Comparison of ENCODE assay signal across 11 cellular contexts in the genomic region with DNA sequence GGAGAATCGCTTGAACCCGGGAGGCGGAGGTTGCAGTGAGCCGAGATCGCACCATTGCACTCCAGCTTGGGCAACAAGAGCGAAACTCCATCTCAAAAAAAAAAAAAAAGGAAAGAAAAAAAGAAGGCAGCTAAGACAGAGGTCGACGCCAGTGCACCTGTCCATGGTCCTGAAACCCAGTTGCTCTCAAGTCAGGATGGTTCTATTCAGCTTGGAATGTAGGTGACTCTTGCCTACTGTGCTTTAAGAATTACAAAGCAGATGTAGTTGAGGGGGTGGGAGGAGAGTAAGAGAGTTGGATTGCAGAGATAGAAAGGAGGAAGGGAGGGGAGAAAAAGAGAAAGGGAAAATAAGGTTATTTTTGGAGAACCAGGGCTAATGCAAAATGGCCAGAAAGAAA. TPM values are rescaled to one million over a fixed set of nuclear protein-coding genes. Genes with fewer than 3 reads are reported as not detected.
A peak's percentile ranks its signal among the peaks of the same experiment; 100 is the strongest.
DNase-seq lines count a peak whose midpoint lies in the region; ATAC-seq, FAIRE-seq and TF ChIP-seq lines count a peak whose summit lies in the region.
"Had no signal": no experiment of that assay in that cellular context is flagged by ENCODE, and none has a peak within 500 bp of the region (broad histone marks: within the 10 kb centered on the region; RNA-seq: fewer than 3 reads in every experiment).

No MANE protein-coding gene starts in this region.

- H3K27ac ChIP-seq in GM12878 (ENCODE audit: control insufficient read depth, insufficient read depth) (no peak overlapping the region), neural progenitor cell (no peak overlapping the region)
- H3K27ac ChIP-seq: esophagus muscularis mucosa had no signal

- H3K9ac ChIP-seq in GM12878 (ENCODE audit: control insufficient read depth, insufficient read depth, low read length) (no peak overlapping the region), neural progenitor cell (no peak overlapping the region)

- peaks cover 1% of the 10 kb centered on the region for H3K27me3 Mint-ChIP-seq in neural progenitor cell (ENCODE audit: insufficient read depth, low read depth)

- H3K36me3 Mint-ChIP-seq in neural progenitor cell = peaks cover 36% of the 10 kb centered on the region

- no peak for TF ChIP-seq CTCF in GM12878 (IDR thresholded peaks at IDR 0.05 in 2 of 3, conservative IDR thresholded peaks at IDR 0.05 in 1 of 3; ENCODE audit: control insufficient read depth in 2 of 3, extremely low read depth in 1 of 3, insufficient read depth in 1 of 3, low read depth in 3 of 3, low read length in 3 of 3)
- no peak for TF ChIP-seq CTCF in neural progenitor cell (IDR thresholded peaks at IDR 0.05)
- no peak for TF ChIP-seq CTCF in GM10266 (IDR thresholded peaks at IDR 0.05; ENCODE audit: control insufficient read depth, insufficient read depth, low read depth, missing control alignments)

- TF ChIP-seq EP300 in GM12878 (IDR thresholded peaks at IDR 0.05; ENCODE audit: borderline replicate concordance in 1 of 2, control insufficient read depth in 1 of 2, low read depth in 2 of 2, low read length in 2 of 2) = no peak

- RAD21 ChIA-PET in GM12878 (lab: Charles Lee; ENCODE audit: unreplicated experiment) = no interaction called here

- H4K20me1 ChIP-seq in GM12878 (ENCODE audit: control insufficient read depth, insufficient read depth) = no peaks in the 10 kb centered on the region
- peaks cover 28% of the 10 kb centered on the region for H4K20me1 ChIP-seq in neural progenitor cell (ENCODE audit: low read depth)

- TF ChIP-seq POLR2A in GM12878 (IDR thresholded peaks at IDR 0.05; ENCODE audit: low read depth, low read length) = no peak

- no peak overlapping the region for H3K4me2 ChIP-seq in GM12878 (ENCODE audit: control insufficient read depth, insufficient read depth)
- no peak overlapping the region for H3K4me2 ChIP-seq in neural progenitor cell

- TF ChIP-seq RAD21 in GM12878 (IDR thresholded peaks at IDR 0.05; ENCODE audit: insufficient read depth, low read depth, low read length) = no peak

- no peaks in the 10 kb centered on the region; the same call in 2 of the 3 replicates for H3K9me3 ChIP-seq in GM12878 (replicated peaks; ENCODE audit: control insufficient read depth, insufficient read depth, low read length)
- H3K9me3 ChIP-seq in neural progenitor cell (ENCODE audit: low read depth) = no peaks in the 10 kb centered on the region
- H3K9me3 ChIP-seq: esophagus muscularis mucosa had no signal

- no peak overlapping the region for H3K27ac Mint-ChIP-seq in neural progenitor cell
- H3K27ac Mint-ChIP-seq: T-helper 1 cell treated with Interleukin-12 subunit alpha and Interleukin-12 subunit beta and Interleukin-4 antibody, amounts not matched to agents 30 μg/mL and 1 μg/mL, for 36 hours had no signal

- no peaks in the 10 kb centered on the region for H3K4me1 Mint-ChIP-seq in neural progenitor cell

- in situ Hi-C loops in GM12878 (cut with MboI) = no loop called here

- H3K4me3 ChIP-seq in GM12878 (no peak overlapping the region), neural progenitor cell (no peak overlapping the region)
- H3K4me3 ChIP-seq: esophagus muscularis mucosa had no signal

- ATAC-seq in GM12878 = no peak
- no peak for ATAC-seq in GM19455 (IDR thresholded peaks at IDR 0.05; ENCODE audit: unreplicated experiment)

- no peaks in the 10 kb centered on the region for H3F3A ChIP-seq in neural progenitor cell (ENCODE audit: low read depth)

- H3K36me3 ChIP-seq in GM12878 (ENCODE audit: control insufficient read depth in 2 of 2, insufficient read depth in 2 of 2, low read length in 1 of 2) = no peaks in the 10 kb centered on the region
- H3K36me3 ChIP-seq in neural progenitor cell = no peaks in the 10 kb centered on the region
- H3K36me3 ChIP-seq: esophagus muscularis mucosa had no signal

- WGBS in GM12878 (ENCODE audit: insufficient coverage, insufficient replicate concordance, low lambda C conversion rate, missing lambda C conversion rate) = 19% methylated on average over 2 of the region's 8 CpGs

- peak; percentile 60 for DNase-seq in SIG-M5 treated with dmso at 0.1 percent for 504 hours (lab: John Stamatoyannopoulos, UW; ENCODE audit: unreplicated experiment)
- DNase-seq in SIG-M5 (lab: John Stamatoyannopoulos, UW) = no peak
- DNase-seq in NCI-H226 = peak; percentile 47
- DNase-seq in GM12878 (ENCODE audit: low read depth, low spot score) = no peak
- DNase-seq in neural progenitor cell (ENCODE audit: low spot score) = peak; percentile 91
- no peak for DNase-seq in NCI-H2227 (lab: John Stamatoyannopoulos, UW; ENCODE audit: unreplicated experiment)
- DNase-seq in GM10266 (ENCODE audit: extremely low spot score) = no peak
- DNase-seq: GOT3 had no signal

- SMC1A ChIA-PET in GM12878 (lab: Charles Lee; ENCODE audit: uncharacterized antibody, unreplicated experiment) = no interaction called here

- H2AFZ ChIP-seq in GM12878 (ENCODE audit: control insufficient read depth, low read depth, low read length) (no peak overlapping the region), neural progenitor cell (replicated peaks) (no peak overlapping the region)

- no peak for FAIRE-seq in GM12878 (lab: Jason Lieb, UNC)

- H3K4me1 ChIP-seq in GM12878 (ENCODE audit: control insufficient read depth, insufficient read depth, low read length) (no peaks in the 10 kb centered on the region), neural progenitor cell (no peaks in the 10 kb centered on the region)
- H3K4me1 ChIP-seq: esophagus muscularis mucosa had no signal

- no TSS peak for BruUV-seq in GM12878 (replicated peaks; lab: Mats Ljungman, UMichigan)

- POLR2A ChIA-PET in GM12878 (lab: Charles Lee) = no interaction called here

- intact Hi-C loops in GM12878 (cut with micrococcal nuclease; ENCODE audit: unreplicated experiment) = no loop called here

- H3K27me3 ChIP-seq in GM12878 (replicated peaks in 1 of 2; ENCODE audit: control insufficient read depth in 2 of 2, insufficient read depth in 2 of 2, low read length in 1 of 2) (no peaks in the 10 kb centered on the region), neural progenitor cell (no peaks in the 10 kb centered on the region)

- no peaks in the 10 kb centered on the region for H3K79me2 ChIP-seq in GM12878 (ENCODE audit: control insufficient read depth, insufficient read depth, low read length)
- no peaks in the 10 kb centered on the region for H3K79me2 ChIP-seq in neural progenitor cell (ENCODE audit: low read depth)

- H3K9me3 Mint-ChIP-seq in neural progenitor cell = no peaks in the 10 kb centered on the region

- CTCF ChIA-PET in GM12878 (lab: Yijun Ruan, JAX) = no interaction called here

- H3K4me3 Mint-ChIP-seq in neural progenitor cell = no peak overlapping the region
- H3K4me3 Mint-ChIP-seq: T-helper 1 cell treated with Interleukin-12 subunit alpha and Interleukin-12 subunit beta and Interleukin-4 antibody, amounts not matched to agents 30 μg/mL and 1 μg/mL, for 36 hours had no signal

RNA-seq across cellular contexts. Expression of gene CACNG7, which starts 18.7 kb away (rescaled TPM):
- not detected in 2 replicates for total RNA-seq in GM12878 (2013; cell fraction: nucleolus; rRNA removed)
- not detected in 2 replicates for total RNA-seq in GM12878 (2014; rRNA removed)
- not detected in 2 replicates for total RNA-seq in GM12878 (2014; rRNA removed; fragmentation: Illumina TruSeq; extraction: Trizol)
- not detected in 2 replicates for total RNA-seq in GM12878 (2021)
- not detected for polyA plus RNA-seq in GM12878 (2011; ENCODE audit: low read depth)
- not detected in 2 replicates for polyA plus RNA-seq in GM12878 (2011; rRNA removed)
- not detected in 2 replicates for polyA plus RNA-seq in GM12878 (2011; cell fraction: cytosol; rRNA removed)
- not detected in 2 replicates for polyA plus RNA-seq in GM12878 (2011; cell fraction: nucleus; rRNA removed)
- polyA plus RNA-seq in GM12878 (2012) = not detected in 2 replicates
- polyA plus RNA-seq in GM12878 (2014; fragmentation: Illumina TruSeq; extraction: Trizol) = not detected in 2 replicates
- polyA plus RNA-seq in GM12878 (2014; fragmentation: Nextera tagmentation; extraction: Ambion mirVana) = not detected
- not detected in 2 replicates for polyA plus RNA-seq in GM12878 (2014; rRNA removed)
- not detected for polyA plus RNA-seq in GM12878 (2016; fragmentation: Nextera tagmentation; extraction: Ambion mirVana)
- polyA minus RNA-seq in GM12878 (2011; rRNA and poly(A)+ RNA removed) = not detected in 2 replicates
- not detected in 2 replicates for polyA minus RNA-seq in GM12878 (2011; cell fraction: cytosol; rRNA and poly(A)+ RNA removed)
- polyA minus RNA-seq in GM12878 (2011; cell fraction: nucleus; rRNA and poly(A)+ RNA removed) = not detected in 2 replicates
- total RNA-seq in neural progenitor cell (ENCODE audit: low replicate concordance) = 6.7 and 27.3 TPM in 2 replicates

RNA-seq across cellular contexts. Expression of gene CACNG8, which starts 35.0 kb away (rescaled TPM):
- total RNA-seq in GM12878 (2013; cell fraction: nucleolus; rRNA removed) = not detected in 2 replicates
- total RNA-seq in GM12878 (2014; rRNA removed) = not detected in 2 replicates
- not detected in 2 replicates for total RNA-seq in GM12878 (2014; rRNA removed; fragmentation: Illumina TruSeq; extraction: Trizol)
- not detected in 2 replicates for total RNA-seq in GM12878 (2021)
- polyA plus RNA-seq in GM12878 (2011; ENCODE audit: low read depth) = not detected
- not detected in 2 replicates for polyA plus RNA-seq in GM12878 (2011; rRNA removed)
- not detected in 2 replicates for polyA plus RNA-seq in GM12878 (2011; cell fraction: cytosol; rRNA removed)
- polyA plus RNA-seq in GM12878 (2011; cell fraction: nucleus; rRNA removed) = 0.03 TPM in 1 of 2 replicates, not detected in the other
- not detected in 2 replicates for polyA plus RNA-seq in GM12878 (2012)
- not detected in 2 replicates for polyA plus RNA-seq in GM12878 (2014; fragmentation: Illumina TruSeq; extraction: Trizol)
- polyA plus RNA-seq in GM12878 (2014; fragmentation: Nextera tagmentation; extraction: Ambion mirVana) = not detected
- not detected in 2 replicates for polyA plus RNA-seq in GM12878 (2014; rRNA removed)
- polyA plus RNA-seq in GM12878 (2016; fragmentation: Nextera tagmentation; extraction: Ambion mirVana) = not detected
- not detected in 2 replicates for polyA minus RNA-seq in GM12878 (2011; rRNA and poly(A)+ RNA removed)
- not detected in 2 replicates for polyA minus RNA-seq in GM12878 (2011; cell fraction: cytosol; rRNA and poly(A)+ RNA removed)
- not detected in 2 replicates for polyA minus RNA-seq in GM12878 (2011; cell fraction: nucleus; rRNA and poly(A)+ RNA removed)
- 0.02 and 0.37 TPM in 2 replicates for total RNA-seq in neural progenitor cell (ENCODE audit: low replicate concordance)

RNA-seq across cellular contexts. Expression of gene PRKCG, which starts 45.7 kb away (rescaled TPM):
- not detected in 2 replicates for total RNA-seq in GM12878 (2013; cell fraction: nucleolus; rRNA removed)
- total RNA-seq in GM12878 (2014; rRNA removed) (not detected in 2 replicates), GM12878 (2014; rRNA removed; fragmentation: Illumina TruSeq; extraction: Trizol) (not detected in 2 replicates), GM12878 (2021) (not detected in 2 replicates), neural progenitor cell (ENCODE audit: low replicate concordance) (0.51 and 3.3 TPM in 2 replicates)
- polyA plus RNA-seq in GM12878 (2011; ENCODE audit: low read depth) = not detected
- polyA plus RNA-seq in GM12878 (2011; rRNA removed) (not detected in 2 replicates), GM12878 (2014; fragmentation: Illumina TruSeq; extraction: Trizol) (not detected in 2 replicates), GM12878 (2014; fragmentation: Nextera tagmentation; extraction: Ambion mirVana) (not detected), GM12878 (2014; rRNA removed) (not detected in 2 replicates), GM12878 (2016; fragmentation: Nextera tagmentation; extraction: Ambion mirVana) (not detected)
- not detected in 2 replicates for polyA plus RNA-seq in GM12878 (2011; cell fraction: cytosol; rRNA removed)
- not detected in 2 replicates for polyA plus RNA-seq in GM12878 (2011; cell fraction: nucleus; rRNA removed)
- polyA plus RNA-seq in GM12878 (2012) = not detected in 2 replicates
- polyA minus RNA-seq in GM12878 (2011; rRNA and poly(A)+ RNA removed) = not detected in 2 replicates
- not detected in 2 replicates for polyA minus RNA-seq in GM12878 (2011; cell fraction: cytosol; rRNA and poly(A)+ RNA removed)
- polyA minus RNA-seq in GM12878 (2011; cell fraction: nucleus; rRNA and poly(A)+ RNA removed) = not detected in 2 replicates
- total RNA-seq: esophagus muscularis mucosa had no signal

Comparison
In these comparisons a context has a peak if more than half of its experiments do, and no peak if none do; other contexts are left out.
1. DNase-seq: peak in SIG-M5 treated with dmso at 0.1 percent for 504 hours (single experiment), NCI-H226 (single experiment) and neural progenitor cell (single experiment); none in SIG-M5 (single experiment), GM12878 (single experiment), NCI-H2227 (single experiment) and GM10266 (single experiment).